Comparison of ENCODE assay signal across 8 cellular contexts in genomic region chr16:30009990-30010816, GRCh38. TPM values are rescaled to one million over a fixed set of nuclear protein-coding genes. Genes with fewer than 3 reads are reported as not detected.
DNase-seq lines count a peak whose midpoint lies in the region; ATAC-seq and TF ChIP-seq lines count a peak whose summit lies in the region.

No MANE protein-coding gene starts in this region.

- no peak overlapping the region for H3K27ac Mint-ChIP-seq in natural killer cell

- TF ChIP-seq CTCF in BE2C (IDR thresholded peaks at IDR 0.05; ENCODE audit: low read depth, low read length), result no peak
- no peak for TF ChIP-seq CTCF in natural killer cell (IDR thresholded peaks at IDR 0.05)

- H3K4me1 ChIP-seq in BE2C, result no peaks in the 10 kb centered on the region
- H3K4me1 ChIP-seq in HUES48 (ENCODE audit: control insufficient read depth, insufficient read depth, low read length), result peaks cover 4% of the 10 kb centered on the region

- H3K36me3 Mint-ChIP-seq in natural killer cell, result no peaks in the 10 kb centered on the region

- H3K4me1 Mint-ChIP-seq in natural killer cell, result peaks cover 5 to 17% of the 10 kb centered on the region in 2 donors

- intact Hi-C loops in natural killer cell (cut with micrococcal nuclease), result loop anchor here (5.0 kb wide), 1 partner anchor 308 kb away; no protein-coding TSS in a partner anchor

- H3K9me3 Mint-ChIP-seq in natural killer cell, result no peaks in the 10 kb centered on the region

- H3K27me3 Mint-ChIP-seq in natural killer cell (ENCODE audit: low read depth in 2 of 2), result peaks cover 7 to 26% of the 10 kb centered on the region in 2 donors

- H3K36me3 ChIP-seq in BE2C (no peaks in the 10 kb centered on the region), HUES48 (ENCODE audit: control insufficient read depth, insufficient read depth, low read length) (peaks cover 6% of the 10 kb centered on the region; the same call in 1 of the 2 replicates)

- H3K4me3 ChIP-seq in BE2C (ENCODE audit: low read depth, low read length) (peak overlapping the region; percentile 54), HUES48 (ENCODE audit: low read depth, low read length) (peak overlapping the region; percentile 89)

- H3K9me3 ChIP-seq in BE2C (no peaks in the 10 kb centered on the region), HUES48 (ENCODE audit: control insufficient read depth, insufficient read depth, low read length) (no peaks in the 10 kb centered on the region)

- DNase-seq in BE2C, result no peak
- peak in 1 of 61 donors; percentile 11 for DNase-seq in caudate nucleus (lab: John Stamatoyannopoulos, UW)
- DNase-seq in natural killer cell, result no peak
- DNase-seq in SW 1271 (lab: John Stamatoyannopoulos, UW), result no peak
- DNase-seq in cerebellar cortex (ENCODE audit: low spot score), result no peak
- no peak for DNase-seq in A172 (ENCODE audit: low spot score)

- no peaks in the 10 kb centered on the region for H3K27me3 ChIP-seq in BE2C
- H3K27me3 ChIP-seq in HUES48 (ENCODE audit: control insufficient read depth, insufficient read depth, low read length), result peaks cover 22% of the 10 kb centered on the region

- H3K9ac ChIP-seq in HUES48 (ENCODE audit: low read depth, low read length), result no peak overlapping the region

- no peak overlapping the region for H3K27ac ChIP-seq in HUES48 (ENCODE audit: low read depth, low read length)
- H3K27ac ChIP-seq in caudate nucleus (ENCODE audit: low read depth, low read length), result peak overlapping the region; percentile 36

- peak overlapping the region; percentile 47 for H3K4me3 Mint-ChIP-seq in natural killer cell

- peak in 1 of 3 donors; percentile 12 for ATAC-seq in natural killer cell
- ATAC-seq in HG03159 (IDR thresholded peaks at IDR 0.05; ENCODE audit: unreplicated experiment), result no peak

RNA-seq across cellular contexts. Expression of gene DOC2A, which starts 0.6 kb away (rescaled TPM):
- polyA plus RNA-seq in BE2C (2012; ENCODE audit: insufficient read depth, insufficient read length, low read depth), result 22.3 TPM
- not detected for total RNA-seq in natural killer cell
- total RNA-seq in A172 (2014; rRNA removed; shearing (Covaris generic)), result 0.45 and 1.7 TPM in 2 replicates

RNA-seq across cellular contexts. Expression of gene C16orf92, which starts 12.8 kb away (rescaled TPM):
- 4.3 TPM for polyA plus RNA-seq in BE2C (2012; ENCODE audit: insufficient read depth, insufficient read length, low read depth)
- not detected for total RNA-seq in natural killer cell
- not detected in 2 replicates for total RNA-seq in A172 (2014; rRNA removed; shearing (Covaris generic))

RNA-seq across cellular contexts. Expression of gene INO80E, which starts 14.2 kb away (rescaled TPM):
- 302 TPM for polyA plus RNA-seq in BE2C (2012; ENCODE audit: insufficient read depth, insufficient read length, low read depth)
- total RNA-seq in natural killer cell, result 100 to 1,000 TPM in 1 of 3 donors, 10 to 100 TPM in 2; 75.0 to 107 (median 99.5) TPM
- 151 and 184 TPM in 2 replicates for total RNA-seq in A172 (2014; rRNA removed; shearing (Covaris generic))

RNA-seq across cellular contexts. Expression of gene HIRIP3, which starts 14.8 kb away (rescaled TPM):
- polyA plus RNA-seq in BE2C (2012; ENCODE audit: insufficient read depth, insufficient read length, low read depth), result 58.7 TPM
- 10 to 100 TPM; 11.1 to 13.4 (median 12.7) TPM for total RNA-seq in natural killer cell
- total RNA-seq in A172 (2014; rRNA removed; shearing (Covaris generic)), result 17.5 and 31.6 TPM in 2 replicates

RNA-seq across cellular contexts. Expression of gene TLCD3B, which starts 20.9 kb away (rescaled TPM):
- polyA plus RNA-seq in BE2C (2012; ENCODE audit: insufficient read depth, insufficient read length, low read depth), result 196 TPM
- 1 to 10 TPM in 2 of 3 donors, under 1 TPM in 1; 0.88 to 2.0 (median 1.7) TPM for total RNA-seq in natural killer cell
- total RNA-seq in A172 (2014; rRNA removed; shearing (Covaris generic)), result 0.38 and 1.1 TPM in 2 replicates
